1 cellular context compared by ENCODE assay signal in the genomic region with DNA sequence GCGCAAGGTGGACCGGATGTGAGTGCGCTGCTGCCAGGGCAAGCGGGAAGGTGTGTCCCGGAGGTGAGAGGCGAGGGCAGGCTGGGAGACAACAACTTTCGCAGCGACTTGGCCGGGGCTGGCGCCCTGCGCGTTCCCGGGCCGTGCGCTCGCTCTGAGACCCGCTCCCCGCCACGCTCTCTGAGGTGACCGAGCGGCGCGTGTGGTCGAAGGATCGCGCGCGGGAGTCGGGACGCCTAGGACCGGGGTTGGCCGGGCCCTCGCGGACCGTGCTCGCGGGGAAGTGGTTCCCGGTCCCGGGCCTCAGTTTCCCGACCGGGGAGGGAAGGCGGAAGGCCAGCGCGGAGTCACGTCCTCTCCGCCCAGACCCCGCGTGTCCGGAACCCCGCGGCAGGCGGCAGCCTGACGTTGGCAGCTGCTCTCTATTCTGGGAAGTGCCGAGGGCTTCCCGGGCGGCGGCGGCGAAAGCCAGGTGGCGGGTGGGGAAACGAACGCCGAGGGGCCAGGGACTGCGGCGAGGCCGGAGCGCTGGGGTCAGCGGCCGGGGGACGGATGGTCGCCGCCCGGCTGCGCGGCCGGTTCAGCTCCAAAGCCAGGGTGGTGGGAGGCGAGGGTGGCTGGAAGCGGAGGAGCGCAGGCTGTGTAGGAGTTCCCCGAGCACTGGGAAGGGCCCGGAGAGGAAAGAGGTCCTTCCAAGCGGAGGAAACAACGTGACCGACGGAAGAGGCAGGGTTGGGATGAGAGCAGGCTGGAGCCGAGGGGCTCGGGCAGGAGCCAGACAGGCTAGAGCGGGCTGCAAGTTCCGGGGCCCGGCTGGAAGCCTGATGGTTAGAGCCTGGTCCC.
TF ChIP-seq lines count a peak whose summit lies in the region.

No MANE protein-coding gene starts in this region.

TF ChIP-seq in HepG2, 621 proteins besides CTCF, POLR2A, EP300 and RAD21 (continued from another document and continues in another):
- TF ChIP-seq, protein P1, sequence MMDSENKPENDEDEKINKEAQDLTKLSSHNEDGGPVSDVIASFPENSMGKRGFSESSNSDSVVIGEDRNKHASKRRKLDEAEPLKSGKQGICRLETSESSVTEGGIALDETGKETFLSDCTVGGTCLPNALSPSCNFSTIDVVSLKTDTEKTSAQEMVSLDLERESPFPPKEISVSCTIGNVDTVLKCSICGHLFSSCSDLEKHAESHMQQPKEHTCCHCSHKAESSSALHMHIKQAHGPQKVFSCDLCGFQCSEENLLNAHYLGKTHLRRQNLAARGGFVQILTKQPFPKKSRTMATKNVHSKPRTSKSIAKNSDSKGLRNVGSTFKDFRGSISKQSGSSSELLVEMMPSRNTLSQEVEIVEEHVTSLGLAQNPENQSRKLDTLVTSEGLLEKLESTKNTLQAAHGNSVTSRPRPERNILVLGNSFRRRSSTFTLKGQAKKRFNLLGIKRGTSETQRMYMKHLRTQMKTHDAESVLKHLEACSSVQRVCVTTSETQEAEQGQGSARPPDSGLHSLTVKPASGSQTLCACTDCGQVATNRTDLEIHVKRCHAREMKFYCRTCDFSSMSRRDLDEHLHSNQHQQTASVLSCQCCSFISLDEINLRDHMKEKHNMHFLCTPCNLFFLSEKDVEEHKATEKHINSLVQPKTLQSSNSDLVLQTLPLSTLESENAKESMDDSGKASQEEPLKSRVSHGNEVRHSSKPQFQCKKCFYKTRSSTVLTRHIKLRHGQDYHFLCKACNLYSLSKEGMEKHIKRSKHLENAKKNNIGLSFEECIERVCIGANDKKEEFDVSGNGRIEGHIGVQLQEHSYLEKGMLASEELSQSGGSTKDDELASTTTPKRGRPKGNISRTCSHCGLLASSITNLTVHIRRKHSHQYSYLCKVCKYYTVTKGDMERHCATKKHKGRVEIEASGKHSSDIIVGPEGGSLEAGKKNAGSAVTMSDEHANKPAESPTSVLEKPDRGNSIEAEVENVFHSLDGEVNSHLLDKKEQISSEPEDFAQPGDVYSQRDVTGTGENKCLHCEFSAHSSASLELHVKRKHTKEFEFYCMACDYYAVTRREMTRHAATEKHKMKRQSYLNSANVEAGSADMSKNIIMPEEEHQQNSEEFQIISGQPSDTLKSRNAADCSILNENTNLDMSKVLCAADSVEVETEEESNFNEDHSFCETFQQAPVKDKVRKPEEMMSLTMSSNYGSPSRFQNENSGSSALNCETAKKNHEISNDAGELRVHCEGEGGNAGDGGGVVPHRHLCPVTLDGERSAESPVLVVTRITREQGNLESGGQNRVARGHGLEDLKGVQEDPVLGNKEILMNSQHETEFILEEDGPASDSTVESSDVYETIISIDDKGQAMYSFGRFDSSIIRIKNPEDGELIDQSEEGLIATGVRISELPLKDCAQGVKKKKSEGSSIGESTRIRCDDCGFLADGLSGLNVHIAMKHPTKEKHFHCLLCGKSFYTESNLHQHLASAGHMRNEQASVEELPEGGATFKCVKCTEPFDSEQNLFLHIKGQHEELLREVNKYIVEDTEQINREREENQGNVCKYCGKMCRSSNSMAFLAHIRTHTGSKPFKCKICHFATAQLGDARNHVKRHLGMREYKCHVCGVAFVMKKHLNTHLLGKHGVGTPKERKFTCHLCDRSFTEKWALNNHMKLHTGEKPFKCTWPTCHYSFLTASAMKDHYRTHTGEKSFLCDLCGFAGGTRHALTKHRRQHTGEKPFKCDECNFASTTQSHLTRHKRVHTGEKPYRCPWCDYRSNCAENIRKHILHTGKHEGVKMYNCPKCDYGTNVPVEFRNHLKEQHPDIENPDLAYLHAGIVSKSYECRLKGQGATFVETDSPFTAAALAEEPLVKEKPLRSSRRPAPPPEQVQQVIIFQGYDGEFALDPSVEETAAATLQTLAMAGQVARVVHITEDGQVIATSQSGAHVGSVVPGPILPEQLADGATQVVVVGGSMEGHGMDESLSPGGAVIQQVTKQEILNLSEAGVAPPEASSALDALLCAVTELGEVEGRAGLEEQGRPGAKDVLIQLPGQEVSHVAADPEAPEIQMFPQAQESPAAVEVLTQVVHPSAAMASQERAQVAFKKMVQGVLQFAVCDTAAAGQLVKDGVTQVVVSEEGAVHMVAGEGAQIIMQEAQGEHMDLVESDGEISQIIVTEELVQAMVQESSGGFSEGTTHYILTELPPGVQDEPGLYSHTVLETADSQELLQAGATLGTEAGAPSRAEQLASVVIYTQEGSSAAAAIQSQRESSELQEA (CRISPR knock-in tag; IDR thresholded peaks at IDR 0.05; ENCODE audit: not compliant biosample characterization) = no peak
- TF ChIP-seq U2AF1 (optimal IDR thresholded peaks at IDR 0.05; ENCODE audit: low read depth, low read length) (no peak), ZNF839 (CRISPR knock-in tag; IDR thresholded peaks at IDR 0.05; ENCODE audit: borderline replicate concordance) (0 out of 2 replicates have a peak, but pooled peaks have one; percentile 47), PAX8 (CRISPR knock-in tag; IDR thresholded peaks at IDR 0.05; ENCODE audit: borderline replicate concordance) (no peak), TBX2 (CRISPR knock-in tag; IDR thresholded peaks at IDR 0.05; ENCODE audit: borderline replicate concordance) (peak; percentile 42), JUNB (CRISPR knock-in tag; IDR thresholded peaks at IDR 0.05; ENCODE audit: borderline replicate concordance) (no peak), TOE1 (CRISPR knock-in tag; IDR thresholded peaks at IDR 0.05) (no peak), ZNF577 (CRISPR knock-in tag; IDR thresholded peaks at IDR 0.05; ENCODE audit: borderline replicate concordance, low read depth) (no peak), SALL2 (CRISPR knock-in tag; IDR thresholded peaks at IDR 0.05) (no peak), IKZF1 (IDR thresholded peaks at IDR 0.05) (no peak), ZSCAN21 (CRISPR knock-in tag; IDR thresholded peaks at IDR 0.05; ENCODE audit: borderline replicate concordance) (0 out of 2 replicates have a peak, but pooled peaks have one; percentile 72), KLF9 (CRISPR knock-in tag; IDR thresholded peaks at IDR 0.05; ENCODE audit: low read depth) (no peak), ZNF747 (CRISPR knock-in tag; IDR thresholded peaks at IDR 0.05; ENCODE audit: borderline replicate concordance) (no peak), SPEN (CRISPR knock-in tag; IDR thresholded peaks at IDR 0.05; ENCODE audit: low read depth) (peak; percentile 24; the same call in 1 of the 2 replicates), KAT7 (CRISPR knock-in tag; IDR thresholded peaks at IDR 0.05; ENCODE audit: borderline replicate concordance) (peak; percentile 71; the same call in 1 of the 2 replicates)
- TF ChIP-seq, protein P2, sequence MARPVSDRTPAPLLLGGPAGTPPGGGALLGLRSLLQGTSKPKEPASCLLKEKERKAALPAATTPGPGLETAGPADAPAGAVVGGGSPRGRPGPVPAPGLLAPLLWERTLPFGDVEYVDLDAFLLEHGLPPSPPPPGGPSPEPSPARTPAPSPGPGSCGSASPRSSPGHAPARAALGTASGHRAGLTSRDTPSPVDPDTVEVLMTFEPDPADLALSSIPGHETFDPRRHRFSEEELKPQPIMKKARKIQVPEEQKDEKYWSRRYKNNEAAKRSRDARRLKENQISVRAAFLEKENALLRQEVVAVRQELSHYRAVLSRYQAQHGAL (CRISPR knock-in tag; IDR thresholded peaks at IDR 0.05; ENCODE audit: not compliant biosample characterization) = no peak
- TF ChIP-seq, protein P3, sequence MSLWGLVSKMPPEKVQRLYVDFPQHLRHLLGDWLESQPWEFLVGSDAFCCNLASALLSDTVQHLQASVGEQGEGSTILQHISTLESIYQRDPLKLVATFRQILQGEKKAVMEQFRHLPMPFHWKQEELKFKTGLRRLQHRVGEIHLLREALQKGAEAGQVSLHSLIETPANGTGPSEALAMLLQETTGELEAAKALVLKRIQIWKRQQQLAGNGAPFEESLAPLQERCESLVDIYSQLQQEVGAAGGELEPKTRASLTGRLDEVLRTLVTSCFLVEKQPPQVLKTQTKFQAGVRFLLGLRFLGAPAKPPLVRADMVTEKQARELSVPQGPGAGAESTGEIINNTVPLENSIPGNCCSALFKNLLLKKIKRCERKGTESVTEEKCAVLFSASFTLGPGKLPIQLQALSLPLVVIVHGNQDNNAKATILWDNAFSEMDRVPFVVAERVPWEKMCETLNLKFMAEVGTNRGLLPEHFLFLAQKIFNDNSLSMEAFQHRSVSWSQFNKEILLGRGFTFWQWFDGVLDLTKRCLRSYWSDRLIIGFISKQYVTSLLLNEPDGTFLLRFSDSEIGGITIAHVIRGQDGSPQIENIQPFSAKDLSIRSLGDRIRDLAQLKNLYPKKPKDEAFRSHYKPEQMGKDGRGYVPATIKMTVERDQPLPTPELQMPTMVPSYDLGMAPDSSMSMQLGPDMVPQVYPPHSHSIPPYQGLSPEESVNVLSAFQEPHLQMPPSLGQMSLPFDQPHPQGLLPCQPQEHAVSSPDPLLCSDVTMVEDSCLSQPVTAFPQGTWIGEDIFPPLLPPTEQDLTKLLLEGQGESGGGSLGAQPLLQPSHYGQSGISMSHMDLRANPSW (CRISPR knock-in tag; IDR thresholded peaks at IDR 0.05; ENCODE audit: borderline replicate concordance) = no peak
- TF ChIP-seq, protein P4, sequence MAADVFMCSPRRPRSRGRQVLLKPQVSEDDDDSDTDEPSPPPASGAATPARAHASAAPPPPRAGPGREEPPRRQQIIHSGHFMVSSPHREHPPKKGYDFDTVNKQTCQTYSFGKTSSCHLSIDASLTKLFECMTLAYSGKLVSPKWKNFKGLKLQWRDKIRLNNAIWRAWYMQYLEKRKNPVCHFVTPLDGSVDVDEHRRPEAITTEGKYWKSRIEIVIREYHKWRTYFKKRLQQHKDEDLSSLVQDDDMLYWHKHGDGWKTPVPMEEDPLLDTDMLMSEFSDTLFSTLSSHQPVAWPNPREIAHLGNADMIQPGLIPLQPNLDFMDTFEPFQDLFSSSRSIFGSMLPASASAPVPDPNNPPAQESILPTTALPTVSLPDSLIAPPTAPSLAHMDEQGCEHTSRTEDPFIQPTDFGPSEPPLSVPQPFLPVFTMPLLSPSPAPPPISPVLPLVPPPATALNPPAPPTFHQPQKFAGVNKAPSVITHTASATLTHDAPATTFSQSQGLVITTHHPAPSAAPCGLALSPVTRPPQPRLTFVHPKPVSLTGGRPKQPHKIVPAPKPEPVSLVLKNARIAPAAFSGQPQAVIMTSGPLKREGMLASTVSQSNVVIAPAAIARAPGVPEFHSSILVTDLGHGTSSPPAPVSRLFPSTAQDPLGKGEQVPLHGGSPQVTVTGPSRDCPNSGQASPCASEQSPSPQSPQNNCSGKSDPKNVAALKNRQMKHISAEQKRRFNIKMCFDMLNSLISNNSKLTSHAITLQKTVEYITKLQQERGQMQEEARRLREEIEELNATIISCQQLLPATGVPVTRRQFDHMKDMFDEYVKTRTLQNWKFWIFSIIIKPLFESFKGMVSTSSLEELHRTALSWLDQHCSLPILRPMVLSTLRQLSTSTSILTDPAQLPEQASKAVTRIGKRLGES (CRISPR knock-in tag; IDR thresholded peaks at IDR 0.05; ENCODE audit: borderline replicate concordance) = no peak
- TF ChIP-seq, protein P5, sequence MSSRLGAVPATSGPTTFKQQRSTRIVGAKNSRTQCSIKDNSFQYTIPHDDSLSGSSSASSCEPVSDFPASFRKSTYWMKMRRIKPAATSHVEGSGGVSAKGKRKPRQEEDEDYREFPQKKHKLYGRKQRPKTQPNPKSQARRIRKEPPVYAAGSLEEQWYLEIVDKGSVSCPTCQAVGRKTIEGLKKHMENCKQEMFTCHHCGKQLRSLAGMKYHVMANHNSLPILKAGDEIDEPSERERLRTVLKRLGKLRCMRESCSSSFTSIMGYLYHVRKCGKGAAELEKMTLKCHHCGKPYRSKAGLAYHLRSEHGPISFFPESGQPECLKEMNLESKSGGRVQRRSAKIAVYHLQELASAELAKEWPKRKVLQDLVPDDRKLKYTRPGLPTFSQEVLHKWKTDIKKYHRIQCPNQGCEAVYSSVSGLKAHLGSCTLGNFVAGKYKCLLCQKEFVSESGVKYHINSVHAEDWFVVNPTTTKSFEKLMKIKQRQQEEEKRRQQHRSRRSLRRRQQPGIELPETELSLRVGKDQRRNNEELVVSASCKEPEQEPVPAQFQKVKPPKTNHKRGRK (CRISPR knock-in tag; IDR thresholded peaks at IDR 0.05) = no peak
- TF ChIP-seq, protein P6, sequence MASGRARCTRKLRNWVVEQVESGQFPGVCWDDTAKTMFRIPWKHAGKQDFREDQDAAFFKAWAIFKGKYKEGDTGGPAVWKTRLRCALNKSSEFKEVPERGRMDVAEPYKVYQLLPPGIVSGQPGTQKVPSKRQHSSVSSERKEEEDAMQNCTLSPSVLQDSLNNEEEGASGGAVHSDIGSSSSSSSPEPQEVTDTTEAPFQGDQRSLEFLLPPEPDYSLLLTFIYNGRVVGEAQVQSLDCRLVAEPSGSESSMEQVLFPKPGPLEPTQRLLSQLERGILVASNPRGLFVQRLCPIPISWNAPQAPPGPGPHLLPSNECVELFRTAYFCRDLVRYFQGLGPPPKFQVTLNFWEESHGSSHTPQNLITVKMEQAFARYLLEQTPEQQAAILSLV (CRISPR knock-in tag; IDR thresholded peaks at IDR 0.05; ENCODE audit: borderline replicate concordance) = peak; percentile 55; the same call in 1 of the 2 replicates
- TF ChIP-seq, protein P7, sequence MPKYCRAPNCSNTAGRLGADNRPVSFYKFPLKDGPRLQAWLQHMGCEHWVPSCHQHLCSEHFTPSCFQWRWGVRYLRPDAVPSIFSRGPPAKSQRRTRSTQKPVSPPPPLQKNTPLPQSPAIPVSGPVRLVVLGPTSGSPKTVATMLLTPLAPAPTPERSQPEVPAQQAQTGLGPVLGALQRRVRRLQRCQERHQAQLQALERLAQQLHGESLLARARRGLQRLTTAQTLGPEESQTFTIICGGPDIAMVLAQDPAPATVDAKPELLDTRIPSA (CRISPR knock-in tag; IDR thresholded peaks at IDR 0.05; ENCODE audit: borderline replicate concordance) = no peak; the same call in 1 of the 2 replicates
